1 cellular context compared by ENCODE assay signal in the genomic region with DNA sequence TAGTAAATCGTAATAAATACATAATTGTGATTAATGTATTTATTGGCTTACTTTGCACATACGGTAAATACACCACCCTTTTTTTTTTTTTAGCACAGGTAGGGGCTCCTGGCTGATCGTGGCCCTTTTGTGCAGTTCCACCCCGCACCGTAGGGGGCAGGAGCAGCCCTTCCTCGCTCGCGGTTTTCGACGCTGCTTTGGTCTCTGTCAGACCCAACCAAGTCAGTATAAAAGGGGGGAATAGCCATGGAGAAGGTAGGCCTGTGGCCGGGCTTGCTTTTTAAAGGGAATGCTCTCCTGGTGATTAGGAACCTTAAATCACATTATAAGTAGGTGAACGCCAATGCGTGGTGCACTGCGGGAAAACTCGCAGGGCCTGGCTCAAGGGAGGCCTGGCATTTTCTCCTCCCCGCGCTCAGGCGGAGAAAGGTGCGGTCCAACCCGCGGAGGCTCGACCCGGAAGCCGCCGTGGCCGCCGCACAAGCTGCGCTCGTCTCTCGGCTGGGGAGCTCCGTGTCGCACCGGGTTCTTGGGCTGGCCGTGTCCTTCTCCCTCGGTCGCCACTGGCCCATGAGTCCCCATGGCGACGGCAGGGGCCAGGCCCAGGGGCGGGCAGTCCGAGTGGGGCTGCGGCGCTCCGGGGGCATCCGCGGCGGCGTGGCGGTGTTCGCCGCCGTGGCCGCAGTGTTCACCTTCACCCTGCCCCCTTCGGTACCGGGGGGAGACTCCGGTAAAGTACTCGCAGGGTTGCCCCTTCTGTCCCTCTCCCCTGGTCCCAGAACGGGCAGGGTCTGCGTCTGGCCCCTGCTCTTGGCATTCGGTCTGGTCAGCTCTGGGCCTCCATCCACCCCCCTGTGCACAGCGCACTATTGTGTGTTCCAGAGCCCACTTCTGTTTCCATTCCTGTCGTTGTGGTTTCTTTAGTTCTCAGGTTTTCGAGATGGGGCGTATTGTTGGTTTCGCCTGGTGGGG.
A peak's percentile ranks its signal among the peaks of the same experiment; 100 is the strongest.
TF ChIP-seq lines count a peak whose summit lies in the region.

TSS of gene TMEM260 (plus strand) at position 454 of the 972 bp plus-strand sequence. CDS start at position 571, 117 bp downstream.

TF ChIP-seq in K562, 482 proteins besides CTCF, POLR2A, EP300 and RAD21 (continued from another document):
- no peak for TF ChIP-seq ERF (CRISPR knock-in tag; IDR thresholded peaks at IDR 0.05)
- TF ChIP-seq SAP30 (IDR thresholded peaks at IDR 0.05; ENCODE audit: borderline replicate concordance, insufficient read depth, low read depth, low read length, poor library complexity, severe bottlenecking) = peak; percentile 77
- TF ChIP-seq POLR2B (IDR thresholded peaks at IDR 0.05; ENCODE audit: low read depth, partially characterized antibody) = peak; percentile 60
- no peak for TF ChIP-seq USF2 (CRISPR knock-in tag; IDR thresholded peaks at IDR 0.05)
- TF ChIP-seq WHSC1 (IDR thresholded peaks at IDR 0.05; ENCODE audit: low read length) = no peak
- peak; percentile 54; the same call in 1 of the 2 replicates for TF ChIP-seq RB1 (IDR thresholded peaks at IDR 0.05; ENCODE audit: low read depth)
- TF ChIP-seq TOE1 (IDR thresholded peaks at IDR 0.05; ENCODE audit: borderline replicate concordance) = peak; percentile 96
- TF ChIP-seq TOE1 (CRISPR knock-in tag; IDR thresholded peaks at IDR 0.05; ENCODE audit: borderline replicate concordance, low read depth) = no peak
- no peak for TF ChIP-seq FOXA1 (IDR thresholded peaks at IDR 0.05; ENCODE audit: borderline replicate concordance)
- peak in 1 of 2 experiments; percentile 43; a peak in 1 of 4 replicates for TF ChIP-seq TEAD1 (CRISPR knock-in tag; IDR thresholded peaks at IDR 0.05)
- TF ChIP-seq ZNF384 (IDR thresholded peaks at IDR 0.05; ENCODE audit: low read depth, low read length) = peak; percentile 92
- TF ChIP-seq GABPA (tag; conservative IDR thresholded peaks at IDR 0.05; ENCODE audit: low read depth) = peak; percentile 66
- no peak for TF ChIP-seq YBX1 (IDR thresholded peaks at IDR 0.05)
- peak; percentile 90; the same call in 1 of the 2 replicates for TF ChIP-seq PHF8 (IDR thresholded peaks at IDR 0.05; ENCODE audit: borderline replicate concordance, low read length)
- peak; percentile 42; the same call in 1 of the 2 replicates for TF ChIP-seq DIDO1 (tag; IDR thresholded peaks at IDR 0.05; ENCODE audit: low read depth)
- TF ChIP-seq CHAMP1 (IDR thresholded peaks at IDR 0.05) = peak; percentile 80; the same call in 1 of the 2 replicates
- TF ChIP-seq, protein P1, sequence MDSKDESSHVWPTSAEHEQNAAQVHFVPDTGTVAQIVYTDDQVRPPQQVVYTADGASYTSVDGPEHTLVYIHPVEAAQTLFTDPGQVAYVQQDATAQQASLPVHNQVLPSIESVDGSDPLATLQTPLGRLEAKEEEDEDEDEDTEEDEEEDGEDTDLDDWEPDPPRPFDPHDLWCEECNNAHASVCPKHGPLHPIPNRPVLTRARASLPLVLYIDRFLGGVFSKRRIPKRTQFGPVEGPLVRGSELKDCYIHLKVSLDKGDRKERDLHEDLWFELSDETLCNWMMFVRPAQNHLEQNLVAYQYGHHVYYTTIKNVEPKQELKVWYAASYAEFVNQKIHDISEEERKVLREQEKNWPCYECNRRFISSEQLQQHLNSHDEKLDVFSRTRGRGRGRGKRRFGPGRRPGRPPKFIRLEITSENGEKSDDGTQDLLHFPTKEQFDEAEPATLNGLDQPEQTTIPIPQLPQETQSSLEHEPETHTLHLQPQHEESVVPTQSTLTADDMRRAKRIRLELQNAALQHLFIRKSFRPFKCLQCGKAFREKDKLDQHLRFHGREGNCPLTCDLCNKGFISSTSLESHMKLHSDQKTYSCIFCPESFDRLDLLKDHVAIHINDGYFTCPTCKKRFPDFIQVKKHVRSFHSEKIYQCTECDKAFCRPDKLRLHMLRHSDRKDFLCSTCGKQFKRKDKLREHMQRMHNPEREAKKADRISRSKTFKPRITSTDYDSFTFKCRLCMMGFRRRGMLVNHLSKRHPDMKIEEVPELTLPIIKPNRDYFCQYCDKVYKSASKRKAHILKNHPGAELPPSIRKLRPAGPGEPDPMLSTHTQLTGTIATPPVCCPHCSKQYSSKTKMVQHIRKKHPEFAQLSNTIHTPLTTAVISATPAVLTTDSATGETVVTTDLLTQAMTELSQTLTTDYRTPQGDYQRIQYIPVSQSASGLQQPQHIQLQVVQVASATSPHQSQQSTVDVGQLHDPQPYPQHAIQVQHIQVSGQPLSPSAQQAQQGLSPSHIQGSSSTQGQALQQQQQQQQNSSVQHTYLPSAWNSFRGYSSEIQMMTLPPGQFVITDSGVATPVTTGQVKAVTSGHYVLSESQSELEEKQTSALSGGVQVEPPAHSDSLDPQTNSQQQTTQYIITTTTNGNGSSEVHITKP (IDR thresholded peaks at IDR 0.05; ENCODE audit: partially characterized antibody) = peak; percentile 100
- no peak for TF ChIP-seq KLF16 (IDR thresholded peaks at IDR 0.05)
- TF ChIP-seq ZNF217 (CRISPR knock-in tag; IDR thresholded peaks at IDR 0.05) = no peak
